In the genomic region with DNA sequence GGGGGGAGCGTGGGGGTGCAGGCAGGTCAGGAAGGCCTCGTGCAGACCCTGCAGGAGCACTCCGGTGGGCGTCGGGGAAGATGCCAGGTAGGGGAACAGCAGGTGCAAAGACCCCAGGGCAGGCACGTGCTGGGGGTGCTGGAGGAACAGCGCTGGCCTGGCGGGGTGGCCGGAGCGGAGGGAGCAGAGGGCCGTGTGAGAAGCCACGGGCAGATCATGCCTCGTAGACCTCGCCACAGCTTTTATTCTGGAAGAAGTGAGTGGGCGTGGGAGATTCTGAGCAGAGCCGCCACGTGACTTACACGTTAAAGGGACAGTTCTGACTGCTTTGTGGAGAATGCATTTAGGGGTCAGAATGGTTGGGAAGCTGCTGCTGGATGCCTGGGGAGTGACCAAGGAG, we compare ENCODE assay signal across 26 cellular contexts. TPM values are rescaled to one million over a fixed set of nuclear protein-coding genes. Genes with fewer than 3 reads are reported as not detected.
"Had no signal": no experiment of that assay in that cellular context is flagged by ENCODE, and none has a peak within 500 bp of the region (broad histone marks: within the 10 kb centered on the region; RNA-seq: fewer than 3 reads in every experiment).

No MANE protein-coding gene starts in this region.

- H3K9me3 ChIP-seq: colonic mucosa, neutrophil had no signal

- H3K27ac Mint-ChIP-seq: activated B cell treated with CpG ODN at 0.5 μM for 24 hours; activated CD4-positive, alpha-beta memory T cell treated with anti-CD3 and anti-CD28 coated beads for 36 hours; activated naive CD4-positive, alpha-beta T cell treated with anti-CD3 and anti-CD28 coated beads for 36 hours; activated naive CD8-positive, alpha-beta T cell treated with anti-CD3 and anti-CD28 coated beads, Interleukin-2, amount 10 ng/mL, durations not matched to agents 7 days and 5 days; activated T-cell treated with anti-CD3 and anti-CD28 coated beads, Interleukin-2, amount 50 U/mL, for 72 hours; effector memory CD8-positive, alpha-beta T cell; natural killer cell treated with Interleukin-12 subunit alpha and Interleukin-12 subunit beta and Interleukin-15 and Interleukin-18, amount 100 ng/mL, for 72 hours had no signal

- ATAC-seq: activated T-cell treated with anti-CD3 and anti-CD28 coated beads, Interleukin-2, amount 50 U/mL, for 72 hours; effector memory CD8-positive, alpha-beta T cell; esophagus mucosa; natural killer cell treated with Interleukin-12 subunit alpha and Interleukin-12 subunit beta and Interleukin-15 and Interleukin-18, amount 100 ng/mL, for 72 hours; upper lobe of right lung had no signal

- H2AFZ ChIP-seq: hepatocyte, parathyroid adenoma had no signal

- H3K4me1 ChIP-seq: breast epithelium, colonic mucosa, parathyroid adenoma, upper lobe of right lung had no signal

- H3K4me2 ChIP-seq: hepatocyte had no signal

- H3K4me1 Mint-ChIP-seq: activated B cell treated with CpG ODN at 0.5 μM for 24 hours had no signal

- H3K79me2 ChIP-seq: hepatocyte, parathyroid adenoma had no signal

- H3K4me3 ChIP-seq: breast epithelium, colonic mucosa, dorsolateral prefrontal cortex, hepatocyte, upper lobe of right lung had no signal

- H3K27me3 ChIP-seq: colonic mucosa, hepatocyte, neutrophil had no signal

- DNase-seq: activated B cell treated with CpG ODN at 0.5 μM for 24 hours; activated CD4-positive, alpha-beta memory T cell treated with anti-CD3 and anti-CD28 coated beads for 36 hours; activated CD4-positive, alpha-beta T cell treated with anti-CD3 and anti-CD28 coated beads for 4 hours; activated effector memory CD4-positive, alpha-beta T cell treated with Interleukin-2 at 50 U/mL for 16 hours; activated naive CD4-positive, alpha-beta T cell treated with anti-CD3 and anti-CD28 coated beads for 36 hours; activated naive CD8-positive, alpha-beta T cell treated with anti-CD3 and anti-CD28 coated beads, Interleukin-2, amount 10 ng/mL, durations not matched to agents 7 days and 5 days; activated T-cell treated with anti-CD3 and anti-CD28 coated beads, Interleukin-2, amount 50 U/mL, for 72 hours; amniotic stem cell; colonic mucosa; dorsolateral prefrontal cortex; effector memory CD8-positive, alpha-beta T cell; glutamatergic neuron; midbrain; stimulated activated CD4-positive, alpha-beta T cell treated with anti-CD3 and anti-CD28 coated beads, Interleukin-2, amount 100 ng/mL, for 48 hours; stimulated activated CD8-positive, alpha-beta memory T cell treated with anti-CD3 and anti-CD28 coated beads, Interleukin-4, amount 100 ng/mL, for 48 hours; stimulated activated naive CD4-positive, alpha-beta T cell; T1000; upper lobe of right lung had no signal

- H3K9ac ChIP-seq: parathyroid adenoma had no signal

- H3K27ac ChIP-seq: breast epithelium, colonic mucosa, dorsolateral prefrontal cortex, hepatocyte, neutrophil, parathyroid adenoma, upper lobe of right lung had no signal

- H3K4me3 Mint-ChIP-seq: activated B cell treated with CpG ODN at 0.5 μM for 24 hours; activated CD4-positive, alpha-beta memory T cell treated with anti-CD3 and anti-CD28 coated beads for 36 hours; activated naive CD4-positive, alpha-beta T cell treated with anti-CD3 and anti-CD28 coated beads for 36 hours; activated naive CD8-positive, alpha-beta T cell treated with anti-CD3 and anti-CD28 coated beads, Interleukin-2, amount 10 ng/mL, durations not matched to agents 7 days and 5 days; activated T-cell treated with anti-CD3 and anti-CD28 coated beads, Interleukin-2, amount 50 U/mL, for 72 hours; central memory CD8-positive, alpha-beta T cell; effector memory CD8-positive, alpha-beta T cell; natural killer cell treated with Interleukin-12 subunit alpha and Interleukin-12 subunit beta and Interleukin-15 and Interleukin-18, amount 100 ng/mL, for 72 hours had no signal

- H3K27me3 Mint-ChIP-seq: central memory CD8-positive, alpha-beta T cell had no signal

- H3K36me3 ChIP-seq: breast epithelium, colonic mucosa, neutrophil, upper lobe of right lung had no signal

RNA-seq across cellular contexts. Expression of gene NTSR1, which starts 9.3 kb away (rescaled TPM):
- total RNA-seq: activated B cell treated with CpG ODN at 0.5 μM for 24 hours; activated CD4-positive, alpha-beta memory T cell treated with anti-CD3 and anti-CD28 coated beads for 36 hours; activated naive CD4-positive, alpha-beta T cell treated with anti-CD3 and anti-CD28 coated beads for 36 hours; activated T-cell treated with anti-CD3 and anti-CD28 coated beads, Interleukin-2, amount 50 U/mL, for 72 hours; esophagus mucosa; natural killer cell treated with Interleukin-12 subunit alpha and Interleukin-12 subunit beta and Interleukin-15 and Interleukin-18, amount 100 ng/mL, for 72 hours; T-helper 1 cell treated with Interleukin-12 subunit alpha and Interleukin-12 subunit beta and Interleukin-4 antibody, amounts not matched to agents 30 ng/mL and 1 ng/mL, for 36 hours had no signal
- polyA plus RNA-seq: hepatocyte had no signal
